ENCODE assay signal across 18 cellular contexts in genomic region chr10:101285093-101285463, GRCh38. TPM values are rescaled to one million over a fixed set of nuclear protein-coding genes. Genes with fewer than 3 reads are reported as not detected.
DNase-seq lines count a peak whose midpoint lies in the region; FAIRE-seq and TF ChIP-seq lines count a peak whose summit lies in the region.
"Had no signal": no experiment of that assay in that cellular context is flagged by ENCODE, and none has a peak within 500 bp of the region (broad histone marks: within the 10 kb centered on the region; RNA-seq: fewer than 3 reads in every experiment).

No MANE protein-coding gene starts in this region.

- 46 to 80% methylated on average over 1 to 2 of the region's 2 CpGs for WGBS in endodermal cell (ENCODE audit: insufficient coverage in 1 of 2, insufficient read length in 1 of 2), 2 experiments
- 34 to 73% (median 50%) methylated on average over 2 of the region's 2 CpGs for WGBS in stomach, 5 donors

- TF ChIP-seq EP300 in stomach (IDR thresholded peaks at IDR 0.05) = no peak

- H3K4me3 Mint-ChIP-seq in endodermal cell (peak overlapping the region; percentile 34), nephron progenitor cell (peak overlapping the region; percentile 60)

- H3K9ac ChIP-seq in KMS-11 (peak overlapping the region; percentile 27; the same call in 1 of the 2 replicates), endodermal cell (ENCODE audit: extremely low read depth, low read length, poor library complexity, severe bottlenecking) (no peak overlapping the region)

- H3K36me3 ChIP-seq in KMS-11 (ENCODE audit: insufficient read depth) (no peaks in the 10 kb centered on the region), endodermal cell (ENCODE audit: control insufficient read depth, insufficient read depth, low read length) (no peaks in the 10 kb centered on the region), stomach (no peaks in the 10 kb centered on the region)

- H3K36me3 Mint-ChIP-seq in endodermal cell (ENCODE audit: low read depth) (no peaks in the 10 kb centered on the region), nephron progenitor cell (ENCODE audit: low read depth) (no peaks in the 10 kb centered on the region)
- H3K36me3 Mint-ChIP-seq: CD14-positive monocyte had no signal

- no peak for FAIRE-seq in D721Med (lab: Jason Lieb, UNC)
- FAIRE-seq: RCC 7860 had no signal

- peak overlapping the region; percentile 79 for H2AFZ ChIP-seq in KMS-11 (ENCODE audit: low read depth)

- no peak for TF ChIP-seq POLR2A in stomach (IDR thresholded peaks at IDR 0.05)

- H3K4me1 ChIP-seq in KMS-11 (ENCODE audit: low read depth, poor library complexity, severe bottlenecking) (peaks cover 54% of the 10 kb centered on the region), endodermal cell (ENCODE audit: control insufficient read depth, insufficient read depth, low read length) (peaks cover 28% of the 10 kb centered on the region), stomach (peaks cover 5 to 16% (median 13%) of the 10 kb centered on the region in 4 donors)

- no peak for TF ChIP-seq CTCF in KMS-11 (conservative IDR thresholded peaks at IDR 0.05; ENCODE audit: low read depth, low read length)
- no peak for TF ChIP-seq CTCF in endodermal cell (conservative IDR thresholded peaks at IDR 0.05)
- TF ChIP-seq CTCF in nephron progenitor cell (IDR thresholded peaks at IDR 0.05) = no peak
- no peak for TF ChIP-seq CTCF in stomach (IDR thresholded peaks at IDR 0.05)
- TF ChIP-seq CTCF in D721Med (IDR thresholded peaks at IDR 0.05; ENCODE audit: insufficient read depth, missing control alignments) = no peak

- no peaks in the 10 kb centered on the region for H4K20me1 ChIP-seq in KMS-11 (ENCODE audit: insufficient read depth)

- H3K4me3 ChIP-seq in KMS-11 (IDR thresholded peaks at IDR 0.05; ENCODE audit: insufficient read depth, low read depth, low read length) (no peak overlapping the region), endodermal cell (ENCODE audit: low read length) (no peak overlapping the region), stomach (no peak overlapping the region)

- H3K27me3 Mint-ChIP-seq in endodermal cell (ENCODE audit: insufficient read depth) = peaks cover 88% of the 10 kb centered on the region
- peaks cover 79% of the 10 kb centered on the region for H3K27me3 Mint-ChIP-seq in nephron progenitor cell (ENCODE audit: low read depth, poor library complexity)

- DNase-seq in NCI-H1417 (lab: John Stamatoyannopoulos, UW) (peak in 2 of 3 experiments; percentile 18 to 48), NCI-H1417 treated with DMSO at 0.1 percent for 48 hours (lab: John Stamatoyannopoulos, UW) (no peak), endodermal cell (no peak), nephron progenitor cell (no peak), stomach (no peak), NCI-H1092 (lab: John Stamatoyannopoulos, UW) (no peak), D721Med (ENCODE audit: insufficient read length, low spot score) (no peak)
- DNase-seq: GF-D8; NK-92 treated with Interleukin-12 subunit alpha and Interleukin-12 subunit beta, amount 100 ng/mL, for 24 hours had no signal

- H3K9me3 ChIP-seq in endodermal cell (ENCODE audit: control insufficient read depth, low read length) = no peaks in the 10 kb centered on the region
- H3K9me3 ChIP-seq in stomach = no peaks in the 10 kb centered on the region

- no peaks in the 10 kb centered on the region for H3K79me2 ChIP-seq in KMS-11 (ENCODE audit: insufficient read depth, low read depth)

- H3K4me1 Mint-ChIP-seq in endodermal cell (peaks cover 62% of the 10 kb centered on the region), nephron progenitor cell (peaks cover 78% of the 10 kb centered on the region)

- no peak overlapping the region for H3K27ac Mint-ChIP-seq in endodermal cell
- H3K27ac Mint-ChIP-seq in nephron progenitor cell = no peak overlapping the region
- H3K27ac Mint-ChIP-seq: CD14-positive monocyte had no signal

- H3K27ac ChIP-seq in KMS-11 (peak overlapping the region; percentile 32; the same call in 1 of the 2 replicates), endodermal cell (ENCODE audit: low read depth, low read length) (no peak overlapping the region), stomach (no peak overlapping the region)
- H3K27ac ChIP-seq: 22Rv1 had no signal

- intact Hi-C loops in stomach (cut with DNase I; ENCODE audit: low total_unique reads) = no loop called here

- H3K9me3 Mint-ChIP-seq in endodermal cell (no peaks in the 10 kb centered on the region), nephron progenitor cell (no peaks in the 10 kb centered on the region)

- H3K27me3 ChIP-seq in KMS-11 (ENCODE audit: insufficient read depth, low read depth) (no peaks in the 10 kb centered on the region), endodermal cell (ENCODE audit: control insufficient read depth, insufficient read depth, low read length, poor library complexity, severe bottlenecking) (peaks cover 75% of the 10 kb centered on the region), stomach (peaks cover 13 to 97% (median 69%) of the 10 kb centered on the region in 3 donors)

- peak overlapping the region; percentile 91 for H3K4me2 ChIP-seq in KMS-11

RNA-seq across cellular contexts. Expression of gene LBX1, which starts 55.8 kb away (rescaled TPM):
- not detected for total RNA-seq in endodermal cell
- polyA plus RNA-seq in endodermal cell (2013, experiment 1 of 2) = 2.0 TPM
- polyA plus RNA-seq in endodermal cell (2013, experiment 2 of 2) = 1.8 TPM
- not detected for total RNA-seq in stomach
- not detected for polyA plus RNA-seq in stomach
- total RNA-seq: H4, HT-29, OCI-LY7, Right ventricle myocardium inferior, SK-MEL-5 had no signal
- polyA plus RNA-seq: CD14-positive monocyte had no signal

Comparison
In these comparisons a context has a peak if more than half of its experiments do, and no peak if none do; other contexts are left out.
1. DNase-seq: peak in NCI-H1417 (2 of 3); none in NCI-H1417 treated with DMSO at 0.1 percent for 48 hours (single experiment), endodermal cell (single experiment), nephron progenitor cell (single experiment), stomach (single experiment), NCI-H1092 (single experiment) and D721Med (single experiment).